In genomic region chr1:174080819-174081218, GRCh38 we compare ENCODE assay signal across 26 cellular contexts. TPM values are rescaled to one million over a fixed set of nuclear protein-coding genes. Genes with fewer than 3 reads are reported as not detected.
DNase-seq lines count a peak whose midpoint lies in the region; ATAC-seq, FAIRE-seq and TF ChIP-seq lines count a peak whose summit lies in the region.
"Had no signal": no experiment of that assay in that cellular context is flagged by ENCODE, and none has a peak within 500 bp of the region (broad histone marks: within the 10 kb centered on the region; RNA-seq: fewer than 3 reads in every experiment).

No MANE protein-coding gene starts in this region.

- DNase-seq in NCI-H1417 (lab: John Stamatoyannopoulos, UW): peak in 2 of 3 experiments; percentile 10 to 48
- DNase-seq in NCI-H1417 treated with DMSO at 0.1 percent for 48 hours (lab: John Stamatoyannopoulos, UW): no peak
- DNase-seq in NCI-H69 (lab: John Stamatoyannopoulos, UW): peak; percentile 78
- DNase-seq in epithelial cell of esophagus (ENCODE audit: low read depth): peak; percentile 19
- no peak for DNase-seq in D721Med (ENCODE audit: insufficient read length, low spot score)
- no peak for DNase-seq in right atrium auricular region (ENCODE audit: low spot score)
- DNase-seq in left ventricle myocardium inferior: no peak
- DNase-seq: CD8-positive, alpha-beta T cell; DMS79 treated with DMSO at 0.1 percent for 48 hours; GOT3; HCEC 1CT; KG1; MG63; NCI-H1436; NCI-H1930; NCI-H2107; NCI-H510A; NCI-H82; NK-92 treated with Interleukin-12 subunit alpha and Interleukin-12 subunit beta, amount 100 ng/mL, for 24 hours; PC-3; SJCRH30 had no signal

- H3K36me3 ChIP-seq in right atrium auricular region: no peaks in the 10 kb centered on the region
- no peaks in the 10 kb centered on the region for H3K36me3 ChIP-seq in left ventricle myocardium inferior
- H3K36me3 ChIP-seq: MG63, SJCRH30 had no signal

- no peak for FAIRE-seq in D721Med (lab: Jason Lieb, UNC)

- intact Hi-C loops in left ventricle myocardium inferior (cut with micrococcal nuclease): no loop called here

- no peak for TF ChIP-seq CTCF in epithelial cell of esophagus (IDR thresholded peaks at IDR 0.05; ENCODE audit: insufficient read depth, low read depth, low read length, missing control alignments)
- no peak for TF ChIP-seq CTCF in D721Med (IDR thresholded peaks at IDR 0.05; ENCODE audit: insufficient read depth, missing control alignments)
- no peak for TF ChIP-seq CTCF in right atrium auricular region (IDR thresholded peaks at IDR 0.05)
- TF ChIP-seq CTCF in left ventricle myocardium inferior (IDR thresholded peaks at IDR 0.05; ENCODE audit: borderline replicate concordance): no peak

- ATAC-seq in GM19467 (IDR thresholded peaks at IDR 0.05; ENCODE audit: unreplicated experiment): no peak
- ATAC-seq: CD8-positive, alpha-beta T cell; PC-3; Right ventricle myocardium inferior; SK-N-SH treated with all-trans-retinoic acid at 6 μM for 48 hours had no signal

- H3K27ac ChIP-seq in right atrium auricular region: no peak overlapping the region
- no peak overlapping the region for H3K27ac ChIP-seq in left ventricle myocardium inferior (replicated peaks)
- H3K27ac ChIP-seq: 22Rv1, C4-2B, SJCRH30 had no signal

- H3K4me3 ChIP-seq in epithelial cell of esophagus (ENCODE audit: low read length) (no peak overlapping the region), right atrium auricular region (no peak overlapping the region), left ventricle myocardium inferior (no peak overlapping the region)
- H3K4me3 ChIP-seq: MG63, SJCRH30 had no signal

- H3K9me3 ChIP-seq in right atrium auricular region (no peaks in the 10 kb centered on the region), left ventricle myocardium inferior (replicated peaks) (peaks cover 14% of the 10 kb centered on the region)
- H3K9me3 ChIP-seq: SJCRH30 had no signal

- H3K4me1 ChIP-seq in right atrium auricular region (no peaks in the 10 kb centered on the region), left ventricle myocardium inferior (no peaks in the 10 kb centered on the region)
- H3K4me1 ChIP-seq: SJCRH30 had no signal

- no peaks in the 10 kb centered on the region for H3K27me3 ChIP-seq in right atrium auricular region
- H3K27me3 ChIP-seq in left ventricle myocardium inferior (ENCODE audit: low read depth): no peaks in the 10 kb centered on the region
- H3K27me3 ChIP-seq: MG63, SJCRH30 had no signal

RNA-seq across cellular contexts. Expression of gene RC3H1, which starts 58.7 kb away (rescaled TPM):
- 10 to 100 TPM; 14.6 to 15.6 TPM for total RNA-seq in right atrium auricular region
- 19.1 TPM for total RNA-seq in left ventricle myocardium inferior

Comparison
In these comparisons a context has a peak if more than half of its experiments do, and no peak if none do; other contexts are left out.
1. DNase-seq: peak in NCI-H1417 (2 of 3), NCI-H69 (single experiment) and epithelial cell of esophagus (single experiment); none in NCI-H1417 treated with DMSO at 0.1 percent for 48 hours (single experiment), D721Med (single experiment), right atrium auricular region (single experiment) and left ventricle myocardium inferior (single experiment).